In the genomic region with DNA sequence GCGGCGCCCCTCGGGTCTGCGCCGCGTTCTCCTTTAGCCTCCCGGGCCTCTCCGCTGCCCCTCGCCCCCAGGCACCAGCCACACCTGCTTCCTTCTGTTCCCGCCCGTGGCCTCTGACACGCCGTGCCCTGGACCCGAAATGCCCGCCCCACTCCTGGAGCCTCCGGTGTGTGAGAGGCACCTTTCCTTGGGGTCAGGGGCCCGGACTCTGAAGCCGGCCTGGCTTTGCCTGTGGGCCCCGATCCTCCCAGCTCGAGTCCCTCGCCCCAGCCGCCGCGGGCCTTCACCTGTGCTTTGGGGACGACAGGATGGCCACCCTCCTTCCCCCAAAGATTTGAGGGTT, we compare ENCODE assay signal across 8 cellular contexts. TPM values are rescaled to one million over a fixed set of nuclear protein-coding genes. Genes with fewer than 3 reads are reported as not detected.
DNase-seq lines count a peak whose midpoint lies in the region; ATAC-seq and TF ChIP-seq lines count a peak whose summit lies in the region.

No MANE protein-coding gene starts in this region.

- H2BK5ac ChIP-seq in mesenchymal stem cell (ENCODE audit: low read depth, low read length, poor library complexity, severe bottlenecking), result no peak overlapping the region

- no peak for TF ChIP-seq CTCF in cardiac fibroblast (IDR thresholded peaks at IDR 0.05; ENCODE audit: low read depth, low read length)

- peaks cover 41% of the 10 kb centered on the region for H3K79me1 ChIP-seq in mesenchymal stem cell (replicated peaks; ENCODE audit: low read length, poor library complexity, severe bottlenecking)

- H2BK12ac ChIP-seq in mesenchymal stem cell (ENCODE audit: low read length in 2 of 2), result no peak overlapping the region

- peak; percentile 22 for ATAC-seq in aorta (ENCODE audit: low FRiP score)

- H2BK15ac ChIP-seq in mesenchymal stem cell (ENCODE audit: low read depth, poor library complexity, severe bottlenecking), result no peak overlapping the region

- H3K9me3 ChIP-seq in KOPT-K1 (ENCODE audit: insufficient read depth, low read length, poor library complexity, severe bottlenecking) (no peaks in the 10 kb centered on the region), mesenchymal stem cell (ENCODE audit: control insufficient read depth, low read length) (no peaks in the 10 kb centered on the region), aorta (ENCODE audit: control insufficient read depth, low read length) (no peaks in the 10 kb centered on the region)

- DNase-seq in DMS53 (lab: John Stamatoyannopoulos, UW) (peak; percentile 48), DMS53 treated with DMSO at 0.1 percent for 48 hours (lab: John Stamatoyannopoulos, UW; ENCODE audit: unreplicated experiment) (no peak), cardiac fibroblast (ENCODE audit: low read depth in 2 of 2) (no peak), mesenchymal stem cell (no peak), aorta (peak; percentile 48 to 82), DMS 273 (lab: John Stamatoyannopoulos, UW; ENCODE audit: unreplicated experiment) (no peak), pons (ENCODE audit: low spot score) (no peak)

- H3K14ac ChIP-seq in mesenchymal stem cell (ENCODE audit: low read length in 2 of 2), result peak overlapping the region in 1 of 2 experiments; percentile 96

- WGBS in mesenchymal stem cell, result 39% methylated on average over 25 of the region's 25 CpGs
- WGBS in aorta, 2 donors, result 4 to 7% methylated on average over 25 of the region's 25 CpGs

- peak overlapping the region; percentile 91 for H3K9ac ChIP-seq in mesenchymal stem cell (ENCODE audit: low read length)

- H3K4me2 ChIP-seq in mesenchymal stem cell (ENCODE audit: low read length, poor library complexity, severe bottlenecking), result peak overlapping the region; percentile 97

- H3K4ac ChIP-seq in mesenchymal stem cell (ENCODE audit: low read depth in 1 of 2, low read length in 2 of 2), result peak overlapping the region; percentile 84 to 94

- H3K36me3 ChIP-seq in KOPT-K1 (ENCODE audit: insufficient read depth, low read length), result no peaks in the 10 kb centered on the region
- peaks cover 10 to 20% of the 10 kb centered on the region in 2 experiments for H3K36me3 ChIP-seq in mesenchymal stem cell (ENCODE audit: control insufficient read depth in 1 of 2, insufficient read depth in 2 of 2, low read depth in 1 of 2, low read length in 2 of 2)
- H3K36me3 ChIP-seq in aorta (ENCODE audit: control insufficient read depth in 1 of 2, insufficient read depth in 2 of 2, low read length in 1 of 2), result no peaks in the 10 kb centered on the region

- H3K4me1 ChIP-seq in mesenchymal stem cell (ENCODE audit: control insufficient read depth, insufficient read depth, low read depth, low read length) (peaks cover 20% of the 10 kb centered on the region), aorta (ENCODE audit: control insufficient read depth in 1 of 2, insufficient read depth in 2 of 2, low read length in 2 of 2) (no peaks in the 10 kb centered on the region)

- H3K27me3 ChIP-seq in mesenchymal stem cell (ENCODE audit: control insufficient read depth in 1 of 2, insufficient read depth in 1 of 2, low read length in 2 of 2), result no peaks in the 10 kb centered on the region
- no peaks in the 10 kb centered on the region for H3K27me3 ChIP-seq in aorta (ENCODE audit: control insufficient read depth in 1 of 2, insufficient read depth in 2 of 2, low read length in 1 of 2)

- H3K27ac ChIP-seq in KOPT-K1 (ENCODE audit: low read depth, low read length, poor library complexity, severe bottlenecking) (peak overlapping the region; percentile 73), mesenchymal stem cell (ENCODE audit: low read length, poor library complexity, severe bottlenecking) (no peak overlapping the region), aorta (ENCODE audit: low read depth in 1 of 2, low read length in 2 of 2) (no peak overlapping the region)

- H3K4me3 ChIP-seq in cardiac fibroblast (replicated peaks in 1 of 2; ENCODE audit: low read depth in 2 of 2, low read length in 2 of 2), result peak overlapping the region; percentile 86 to 88
- H3K4me3 ChIP-seq in mesenchymal stem cell (ENCODE audit: insufficient read depth in 1 of 2, low read depth in 1 of 2, low read length in 2 of 2), result peak overlapping the region; percentile 88 to 94
- H3K4me3 ChIP-seq in aorta (ENCODE audit: low read length in 2 of 2), result peak overlapping the region; percentile 57 to 87

- intact Hi-C loops in aorta (cut with DNase I), result no loop called here

- no peak overlapping the region for H2BK120ac ChIP-seq in mesenchymal stem cell (ENCODE audit: low read depth, low read length)

- no peak overlapping the region for H2AK5ac ChIP-seq in mesenchymal stem cell (ENCODE audit: low read length, severe bottlenecking)

- H2AFZ ChIP-seq in mesenchymal stem cell (ENCODE audit: low read depth, low read length), result peak overlapping the region; percentile 93

- peak overlapping the region; percentile 96 for H4K8ac ChIP-seq in mesenchymal stem cell (ENCODE audit: low read length)

- H4K91ac ChIP-seq in mesenchymal stem cell (ENCODE audit: low read length), result peak overlapping the region; percentile 82

- peak overlapping the region; percentile 93 to 99 for H3K18ac ChIP-seq in mesenchymal stem cell (ENCODE audit: low read depth in 1 of 2, low read length in 2 of 2)

- H3K23ac ChIP-seq in mesenchymal stem cell (ENCODE audit: low read length in 2 of 2), result no peak overlapping the region

RNA-seq across cellular contexts. Expression of a gene that starts 0.7 kb away (rescaled TPM):
- polyA plus RNA-seq in mesenchymal stem cell (2013, experiment 1 of 2), result 9.7 TPM
- 9.2 TPM for polyA plus RNA-seq in mesenchymal stem cell (2013, experiment 2 of 2)
- 1 to 10 TPM; 4.1 to 7.4 TPM for total RNA-seq in aorta
- 10 to 100 TPM; 12.4 to 17.8 TPM for polyA plus RNA-seq in aorta

RNA-seq across cellular contexts. Expression of a gene that starts 12.4 kb away (rescaled TPM):
- polyA plus RNA-seq in mesenchymal stem cell (2013, experiment 1 of 2), result under 0.01 TPM
- polyA plus RNA-seq in mesenchymal stem cell (2013, experiment 2 of 2), result under 0.01 TPM
- under 1 TPM in 1 of 2 donors, not detected in 1; 0.15 TPM for total RNA-seq in aorta
- under 1 TPM in 1 of 2 donors, not detected in 1; 0.05 TPM for polyA plus RNA-seq in aorta

RNA-seq across cellular contexts. Expression of a gene that starts 17.1 kb away (rescaled TPM):
- 14.3 TPM for polyA plus RNA-seq in mesenchymal stem cell (2013, experiment 1 of 2)
- polyA plus RNA-seq in mesenchymal stem cell (2013, experiment 2 of 2), result 14.1 TPM
- 10 to 100 TPM; 23.3 to 23.9 TPM for total RNA-seq in aorta
- polyA plus RNA-seq in aorta, result 10 to 100 TPM; 26.7 to 28.2 TPM

RNA-seq across cellular contexts. Expression of a gene that starts 45.9 kb away (rescaled TPM):
- 3.9 TPM for polyA plus RNA-seq in mesenchymal stem cell (2013, experiment 1 of 2)
- polyA plus RNA-seq in mesenchymal stem cell (2013, experiment 2 of 2), result 3.8 TPM
- 1 to 10 TPM in 1 of 2 donors, under 1 TPM in 1; 0.55 to 1.5 TPM for total RNA-seq in aorta
- 1 to 10 TPM in 1 of 2 donors, under 1 TPM in 1; 0.82 to 1.0 TPM for polyA plus RNA-seq in aorta

Comparison
In these comparisons a context has a peak if more than half of its experiments do, and no peak if none do; other contexts are left out.
1. DNase-seq: peak in DMS53 (single experiment) and aorta (2 of 2); none in DMS53 treated with DMSO at 0.1 percent for 48 hours (single experiment), cardiac fibroblast (0 of 2), mesenchymal stem cell (single experiment), DMS 273 (single experiment) and pons (single experiment).
2. Peak in every context shown above with its lines, with median percentiles within 50 percentile points of each other: H3K4me3 ChIP-seq.